28 cellular contexts compared by ENCODE assay signal in genomic region chr3:114086356-114086755, GRCh38.
"Had no signal": no experiment of that assay in that cellular context is flagged by ENCODE, and none has a peak within 500 bp of the region (broad histone marks: within the 10 kb centered on the region; RNA-seq: fewer than 3 reads in every experiment).

No MANE protein-coding gene starts in this region.

- H3K4me1 Mint-ChIP-seq: activated CD4-positive, alpha-beta T cell treated with anti-CD3 and anti-CD28 coated beads for 36 hours; activated CD4-positive, alpha-beta T cell treated with anti-CD3 and anti-CD28 coated beads, Interleukin-2, amount 10 ng/mL, durations not matched to agents 24 days and 14 days; activated naive CD4-positive, alpha-beta T cell treated with anti-CD3 and anti-CD28 coated beads, Interleukin-2, amount 10 ng/mL, durations not matched to agents 7 days and 5 days; activated naive CD8-positive, alpha-beta T cell treated with anti-CD3 and anti-CD28 coated beads, Interleukin-2, amount 10 ng/mL, durations not matched to agents 7 days and 5 days; central memory CD8-positive, alpha-beta T cell had no signal

- H3K27ac ChIP-seq: brain microvascular endothelial cell, coronary artery, dorsolateral prefrontal cortex, esophagus muscularis mucosa, foreskin keratinocyte, gastroesophageal sphincter had no signal

- H3K4me3 Mint-ChIP-seq: activated CD4-positive, alpha-beta memory T cell treated with anti-CD3 and anti-CD28 coated beads for 36 hours; activated CD4-positive, alpha-beta T cell treated with anti-CD3 and anti-CD28 coated beads for 36 hours; activated CD4-positive, alpha-beta T cell treated with anti-CD3 and anti-CD28 coated beads, Interleukin-2, amount 10 ng/mL, durations not matched to agents 24 days and 14 days; activated naive CD4-positive, alpha-beta T cell treated with anti-CD3 and anti-CD28 coated beads, Interleukin-2, amount 10 ng/mL, durations not matched to agents 7 days and 5 days; activated naive CD8-positive, alpha-beta T cell treated with anti-CD3 and anti-CD28 coated beads, Interleukin-2, amount 10 ng/mL, durations not matched to agents 7 days and 5 days; activated T-cell treated with anti-CD3 and anti-CD28 coated beads, Interleukin-2, amount 50 U/mL, for 24 hours; activated T-cell treated with anti-CD3 and anti-CD28 coated beads, Interleukin-2, amount 50 U/mL, for 72 hours; central memory CD8-positive, alpha-beta T cell; dendritic cell treated with granulocyte-macrophage colony-stimulating factor and Interleukin-4, amounts not matched to agents 40 ng/mL and 50 ng/mL, for 4 days; endodermal cell had no signal

- H3K27me3 ChIP-seq: brain microvascular endothelial cell, dorsolateral prefrontal cortex, esophagus muscularis mucosa, foreskin keratinocyte, gastroesophageal sphincter had no signal

- H3K4me3 ChIP-seq: coronary artery, dorsolateral prefrontal cortex, esophagus muscularis mucosa, gastroesophageal sphincter had no signal

- H3K4me1 ChIP-seq: esophagus muscularis mucosa, foreskin keratinocyte, gastroesophageal sphincter had no signal

- DNase-seq: activated CD4-positive, alpha-beta memory T cell treated with anti-CD3 and anti-CD28 coated beads for 36 hours; activated CD4-positive, alpha-beta T cell treated with anti-CD3 and anti-CD28 coated beads for 36 hours; activated CD4-positive, alpha-beta T cell treated with anti-CD3 and anti-CD28 coated beads, Interleukin-2, amount 10 ng/mL, durations not matched to agents 24 days and 14 days; activated CD4-positive, CD25-positive, alpha-beta regulatory T cell; activated CD4-positive, CD25-positive, alpha-beta regulatory T cell treated with anti-CD3 and anti-CD28 coated beads, Interleukin-2, amount 50 U/mL, for 72 hours; activated CD8-positive, alpha-beta memory T cell treated with anti-CD3 and anti-CD28 coated beads, Interleukin-2, amount 50 U/mL, for 48 hours; activated gamma-delta T cell; activated naive CD4-positive, alpha-beta T cell; activated naive CD4-positive, alpha-beta T cell treated with anti-CD3 and anti-CD28 coated beads, Interleukin-2, amount 10 ng/mL, durations not matched to agents 7 days and 5 days; activated naive CD8-positive, alpha-beta T cell treated with anti-CD3 and anti-CD28 coated beads, Interleukin-2, amount 10 ng/mL, durations not matched to agents 7 days and 5 days; activated T-cell treated with anti-CD3 and anti-CD28 coated beads for 4 hours; activated T-cell treated with anti-CD3 and anti-CD28 coated beads, Interleukin-2, amount 50 U/mL, for 24 hours; activated T-cell treated with anti-CD3 and anti-CD28 coated beads, Interleukin-2, amount 50 U/mL, for 72 hours; amniotic stem cell; anterior cingulate cortex; brain microvascular endothelial cell; dorsolateral prefrontal cortex; effector memory CD4-positive, alpha-beta T cell; endodermal cell; erythroblast; foreskin keratinocyte; T-helper 2 cell had no signal

- H3K9me3 Mint-ChIP-seq: activated CD4-positive, alpha-beta memory T cell treated with anti-CD3 and anti-CD28 coated beads for 36 hours; activated naive CD4-positive, alpha-beta T cell treated with anti-CD3 and anti-CD28 coated beads, Interleukin-2, amount 10 ng/mL, durations not matched to agents 7 days and 5 days; activated naive CD4-positive, alpha-beta T cell treated with anti-CD3 and anti-CD28 coated beads, Interleukin-2, amount 50 U/mL, for 72 hours; activated T-cell treated with anti-CD3 and anti-CD28 coated beads, Interleukin-2, amount 50 U/mL, for 24 hours; activated T-cell treated with anti-CD3 and anti-CD28 coated beads, Interleukin-2, amount 50 U/mL, for 72 hours; central memory CD8-positive, alpha-beta T cell had no signal

- ATAC-seq: activated CD4-positive, alpha-beta T cell treated with anti-CD3 and anti-CD28 coated beads for 36 hours; activated naive CD4-positive, alpha-beta T cell treated with anti-CD3 and anti-CD28 coated beads, Interleukin-2, amount 50 U/mL, for 72 hours; activated T-cell treated with anti-CD3 and anti-CD28 coated beads, Interleukin-2, amount 50 U/mL, for 72 hours; foreskin keratinocyte; gastroesophageal sphincter had no signal

- H3K9me3 ChIP-seq: esophagus muscularis mucosa, gastroesophageal sphincter had no signal

- H3K27me3 Mint-ChIP-seq: activated CD4-positive, alpha-beta memory T cell treated with anti-CD3 and anti-CD28 coated beads for 36 hours; activated CD4-positive, alpha-beta T cell treated with anti-CD3 and anti-CD28 coated beads for 36 hours; activated CD4-positive, alpha-beta T cell treated with anti-CD3 and anti-CD28 coated beads, Interleukin-2, amount 10 ng/mL, durations not matched to agents 24 days and 14 days; activated naive CD4-positive, alpha-beta T cell treated with anti-CD3 and anti-CD28 coated beads, Interleukin-2, amount 10 ng/mL, durations not matched to agents 7 days and 5 days; activated naive CD8-positive, alpha-beta T cell treated with anti-CD3 and anti-CD28 coated beads, Interleukin-2, amount 10 ng/mL, durations not matched to agents 7 days and 5 days; activated T-cell treated with anti-CD3 and anti-CD28 coated beads, Interleukin-2, amount 50 U/mL, for 24 hours; central memory CD8-positive, alpha-beta T cell; dendritic cell treated with granulocyte-macrophage colony-stimulating factor and Interleukin-4, amounts not matched to agents 40 ng/mL and 50 ng/mL, for 4 days had no signal

- H3K27ac Mint-ChIP-seq: activated CD4-positive, alpha-beta memory T cell treated with anti-CD3 and anti-CD28 coated beads for 36 hours; activated CD4-positive, alpha-beta T cell treated with anti-CD3 and anti-CD28 coated beads for 36 hours; activated CD4-positive, alpha-beta T cell treated with anti-CD3 and anti-CD28 coated beads, Interleukin-2, amount 10 ng/mL, durations not matched to agents 24 days and 14 days; activated naive CD4-positive, alpha-beta T cell treated with anti-CD3 and anti-CD28 coated beads, Interleukin-2, amount 10 ng/mL, durations not matched to agents 7 days and 5 days; activated naive CD4-positive, alpha-beta T cell treated with anti-CD3 and anti-CD28 coated beads, Interleukin-2, amount 50 U/mL, for 72 hours; activated naive CD8-positive, alpha-beta T cell treated with anti-CD3 and anti-CD28 coated beads, Interleukin-2, amount 10 ng/mL, durations not matched to agents 7 days and 5 days; activated T-cell treated with anti-CD3 and anti-CD28 coated beads, Interleukin-2, amount 50 U/mL, for 24 hours; dendritic cell treated with granulocyte-macrophage colony-stimulating factor and Interleukin-4, amounts not matched to agents 40 ng/mL and 50 ng/mL, for 4 days; endodermal cell had no signal
